10 cellular contexts compared by ENCODE assay signal in the genomic region with DNA sequence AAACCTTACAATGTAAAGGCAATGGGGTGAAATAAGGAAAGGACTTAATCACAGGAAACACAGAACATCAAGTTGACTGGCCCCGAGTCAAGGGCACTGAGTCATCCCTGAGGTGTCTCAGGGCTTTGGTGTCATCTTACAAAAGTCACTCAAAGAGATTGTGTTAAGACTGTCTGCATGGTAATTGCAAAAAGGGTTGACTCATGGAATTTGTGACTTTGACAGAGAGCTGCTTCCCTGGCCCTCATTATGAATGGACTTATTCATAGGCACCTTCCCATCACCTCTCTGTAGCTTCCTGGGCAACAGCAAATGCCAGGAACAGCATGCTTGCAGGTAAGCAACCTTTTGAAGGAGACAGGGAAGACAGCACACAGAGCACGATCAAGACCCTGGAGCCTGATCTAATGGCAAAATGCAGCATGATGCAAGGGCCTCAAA. TPM values are rescaled to one million over a fixed set of nuclear protein-coding genes. Genes with fewer than 3 reads are reported as not detected.
A peak's percentile ranks its signal among the peaks of the same experiment; 100 is the strongest.
DNase-seq lines count a peak whose midpoint lies in the region; ATAC-seq and TF ChIP-seq lines count a peak whose summit lies in the region.
"Had no signal": no experiment of that assay in that cellular context is flagged by ENCODE, and none has a peak within 500 bp of the region (broad histone marks: within the 10 kb centered on the region; RNA-seq: fewer than 3 reads in every experiment).

No MANE protein-coding gene starts in this region.

- no peak overlapping the region for H3K4me3 ChIP-seq in astrocyte of the cerebellum (ENCODE audit: low read depth, low read length)

- TF ChIP-seq CTCF in astrocyte of the cerebellum (IDR thresholded peaks at IDR 0.05; ENCODE audit: low read depth, low read length, missing control alignments): no peak

- ATAC-seq in GM19328 (IDR thresholded peaks at IDR 0.05; ENCODE audit: unreplicated experiment): no peak

- in situ Hi-C loops in astrocyte of the cerebellum (cut with HindIII; ENCODE audit: low sequenced_read_pairs): no loop called here

- peak; percentile 92 for DNase-seq in ELR (ENCODE audit: low read depth)
- peak; percentile 83 for DNase-seq in LHCN-M2 (ENCODE audit: low read depth)
- DNase-seq in astrocyte of the cerebellum (ENCODE audit: low read depth): peak; percentile 53
- DNase-seq in kidney tubule cell (ENCODE audit: low spot score): peak; percentile 99
- DNase-seq in SKM-1 treated with dmso at 0.1 percent for 144 hours (lab: John Stamatoyannopoulos, UW; ENCODE audit: unreplicated experiment): no peak
- DNase-seq in dermis blood vessel endothelial cell: no peak
- DNase-seq: activated naive CD8-positive, alpha-beta T cell treated with anti-CD3 and anti-CD28 coated beads, Interleukin-2, amount 10 ng/mL, durations not matched to agents 7 days and 5 days; NCI-H2171 had no signal

RNA-seq across cellular contexts. Expression of gene ZP4, which starts 17.2 kb away (rescaled TPM):
- total RNA-seq in LHCN-M2 (2014; rRNA removed) (not detected in 2 replicates), dermis blood vessel endothelial cell (not detected in 2 replicates)
- not detected for polyA plus RNA-seq in LHCN-M2 (2012)
- total RNA-seq: activated naive CD8-positive, alpha-beta T cell treated with anti-CD3 and anti-CD28 coated beads, Interleukin-2, amount 10 ng/mL, durations not matched to agents 7 days and 5 days; glomerular endothelial cell had no signal

Comparison
In these comparisons a context has a peak if more than half of its experiments do, and no peak if none do; other contexts are left out.
1. DNase-seq: peak in ELR (single experiment), LHCN-M2 (single experiment), astrocyte of the cerebellum (single experiment) and kidney tubule cell (single experiment); none in SKM-1 treated with dmso at 0.1 percent for 144 hours (single experiment) and dermis blood vessel endothelial cell (single experiment).